In genomic region chr4:171714791-171715454, GRCh38 we compare ENCODE assay signal across 29 cellular contexts.
"Had no signal": no experiment of that assay in that cellular context is flagged by ENCODE, and none has a peak within 500 bp of the region (broad histone marks: within the 10 kb centered on the region; RNA-seq: fewer than 3 reads in every experiment).

No MANE protein-coding gene starts in this region.

- H3K36me3 Mint-ChIP-seq: activated naive CD8-positive, alpha-beta T cell treated with anti-CD3 and anti-CD28 coated beads for 36 hours; brain; immature natural killer cell had no signal

- ATAC-seq: mucosa of descending colon; pancreas; psoas muscle; stimulated activated naive CD8-positive, alpha-beta T cell treated with anti-CD3 and anti-CD28 coated beads, Interleukin-15, Interleukin-2, amounts not matched to agents 100 U/mL and 50 U/mL, for 24 hours had no signal

- H3K27ac ChIP-seq: adrenal gland, ascending aorta, cardiac muscle cell, colonic mucosa, epithelial cell of prostate, pancreas, psoas muscle, thoracic aorta, VCaP had no signal

- H3K27me3 ChIP-seq: adrenal gland, ascending aorta, cardiac muscle cell, colonic mucosa, pancreas had no signal

- H3K9me3 Mint-ChIP-seq: activated naive CD8-positive, alpha-beta T cell treated with anti-CD3 and anti-CD28 coated beads for 36 hours; nephron progenitor cell had no signal

- DNase-seq: activated CD4-positive, alpha-beta T cell treated with anti-CD3 and anti-CD28 coated beads for 4 hours; activated CD4-positive, alpha-beta T cell treated with anti-CD3 and anti-CD28 coated beads, Interleukin-2, amount 50 U/mL, for 4 hours; activated CD8-positive, alpha-beta memory T cell treated with anti-CD3 and anti-CD28 coated beads for 24 hours; activated effector memory CD4-positive, alpha-beta T cell treated with anti-CD3 and anti-CD28 coated beads, Interleukin-2, amount 50 U/mL, for 16 hours; activated naive CD4-positive, alpha-beta T cell treated with anti-CD3 and anti-CD28 coated beads for 36 hours; activated naive CD8-positive, alpha-beta T cell treated with anti-CD3 and anti-CD28 coated beads for 36 hours; cerebellar nuclear complex; colonic mucosa; effector CD8-positive, alpha-beta T cell; head of caudate nucleus; hippocampal formation; immature natural killer cell; mucosa of descending colon; nephron progenitor cell; nucleus accumbens; psoas muscle; stimulated activated CD4-positive, alpha-beta T cell treated with anti-CD3 and anti-CD28 coated beads, Interleukin-2, amount 100 ng/mL, for 48 hours; stimulated activated naive CD8-positive, alpha-beta T cell treated with anti-CD3 and anti-CD28 coated beads, Interleukin-15, Interleukin-2, amounts not matched to agents 100 U/mL and 50 U/mL, for 24 hours; T-helper 1 cell had no signal

- H3K4me1 ChIP-seq: adrenal gland, ascending aorta, colonic mucosa, pancreas, psoas muscle had no signal

- H3K27me3 Mint-ChIP-seq: activated naive CD8-positive, alpha-beta T cell treated with anti-CD3 and anti-CD28 coated beads for 36 hours had no signal

- H3K27ac Mint-ChIP-seq: activated naive CD4-positive, alpha-beta T cell treated with anti-CD3 and anti-CD28 coated beads for 36 hours; activated naive CD8-positive, alpha-beta T cell treated with anti-CD3 and anti-CD28 coated beads for 36 hours; activated T-helper 1 cell treated with anti-CD3 and anti-CD28 coated beads, Interleukin-12 subunit alpha, Interleukin-12 subunit beta, Interleukin-2, Interleukin-4 antibody, amounts not matched to agents 30 ng/mL and 10 ng/mL and 1 ng/mL, durations not matched to agents 14 hours and 24 hours and 36 hours; brain; immature natural killer cell; nephron progenitor cell had no signal

- H3K4me1 Mint-ChIP-seq: activated naive CD8-positive, alpha-beta T cell treated with anti-CD3 and anti-CD28 coated beads for 36 hours; immature natural killer cell; nephron progenitor cell had no signal

- H3K4me3 ChIP-seq: adrenal gland, ascending aorta, cardiac muscle cell, colonic mucosa, lung, mucosa of descending colon, pancreas, psoas muscle, thoracic aorta had no signal

- H3K9me3 ChIP-seq: adrenal gland, ascending aorta, colonic mucosa, mucosa of descending colon, pancreas, psoas muscle, thoracic aorta had no signal

- H3K36me3 ChIP-seq: adrenal gland, ascending aorta, cardiac muscle cell, colonic mucosa, pancreas, thoracic aorta had no signal

- H3K4me3 Mint-ChIP-seq: activated naive CD4-positive, alpha-beta T cell treated with anti-CD3 and anti-CD28 coated beads for 36 hours; activated naive CD8-positive, alpha-beta T cell treated with anti-CD3 and anti-CD28 coated beads for 36 hours; activated T-helper 1 cell treated with anti-CD3 and anti-CD28 coated beads, Interleukin-12 subunit alpha, Interleukin-12 subunit beta, Interleukin-2, Interleukin-4 antibody, amounts not matched to agents 30 ng/mL and 10 ng/mL and 1 ng/mL, durations not matched to agents 14 hours and 24 hours and 36 hours; brain; immature natural killer cell; nephron progenitor cell had no signal
